Comparison of ENCODE assay signal across 1 cellular context in the genomic region with DNA sequence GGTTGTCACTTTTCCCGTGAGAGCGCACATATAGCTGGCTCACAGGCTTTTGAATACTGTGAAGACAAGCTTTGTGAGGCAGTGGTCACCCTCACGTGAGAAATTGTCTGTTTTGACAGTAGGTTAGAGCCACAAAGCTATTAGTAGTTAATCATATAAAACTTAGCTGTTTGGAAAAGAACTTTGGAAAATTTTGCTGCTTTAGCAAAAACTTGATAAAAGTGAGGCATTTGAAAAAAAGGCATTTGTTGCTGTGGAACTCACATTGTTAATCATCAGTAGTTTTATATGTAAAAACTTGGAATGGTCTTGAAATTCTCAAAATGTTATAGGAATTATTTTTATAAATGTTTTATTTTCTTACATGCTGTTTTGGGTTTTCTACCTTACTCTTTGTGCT.
A peak's percentile ranks its signal among the peaks of the same experiment; 100 is the strongest.
TF ChIP-seq lines count a peak whose summit lies in the region.

No MANE protein-coding gene starts in this region.

TF ChIP-seq in K562, 482 proteins besides CTCF, POLR2A, EP300 and RAD21:
- TF ChIP-seq CEBPG (CRISPR knock-in tag; IDR thresholded peaks at IDR 0.05) (no peak), CEBPG (tag; conservative IDR thresholded peaks at IDR 0.05 in 1 of 2, IDR thresholded peaks at IDR 0.05 in 1 of 2) (no peak), ERF (CRISPR knock-in tag; IDR thresholded peaks at IDR 0.05) (no peak), RBM22 (IDR thresholded peaks at IDR 0.05; ENCODE audit: low read depth, low read length, poor library complexity, severe bottlenecking) (no peak), POLR3A (IDR thresholded peaks at IDR 0.05; ENCODE audit: borderline replicate concordance, extremely low read depth, insufficient read depth, insufficient read length) (no peak), ESRRA (IDR thresholded peaks at IDR 0.05; ENCODE audit: borderline replicate concordance, low read depth) (no peak), NCOA6 (IDR thresholded peaks at IDR 0.05) (no peak), NR2C1 (IDR thresholded peaks at IDR 0.05) (no peak), NR2C1 (tag; IDR thresholded peaks at IDR 0.05) (no peak), MAFF (IDR thresholded peaks at IDR 0.05; ENCODE audit: low read length) (peak; percentile 47), ZNF316 (IDR thresholded peaks at IDR 0.05) (peak; percentile 45; the same call in 1 of the 2 replicates), HMG20B (CRISPR knock-in tag; IDR thresholded peaks at IDR 0.05) (no peak), ZNF232 (CRISPR knock-in tag; IDR thresholded peaks at IDR 0.05) (no peak), ZNF79 (CRISPR knock-in tag; IDR thresholded peaks at IDR 0.05; ENCODE audit: low read depth) (no peak), POU5F1 (IDR thresholded peaks at IDR 0.05; ENCODE audit: borderline replicate concordance, low read depth, low read length, partially characterized antibody) (no peak), C11orf30 (IDR thresholded peaks at IDR 0.05; ENCODE audit: low read depth) (peak; percentile 56; the same call in 1 of the 2 replicates), EGR1 (conservative IDR thresholded peaks at IDR 0.05) (no peak), ZNF408 (CRISPR knock-in tag; IDR thresholded peaks at IDR 0.05; ENCODE audit: low read depth) (no peak), PHTF2 (CRISPR knock-in tag; IDR thresholded peaks at IDR 0.05) (no peak), ZNF143 (CRISPR knock-in tag; IDR thresholded peaks at IDR 0.05) (no peak), ZNF324 (CRISPR knock-in tag; IDR thresholded peaks at IDR 0.05) (no peak)
- TF ChIP-seq, protein P1, sequence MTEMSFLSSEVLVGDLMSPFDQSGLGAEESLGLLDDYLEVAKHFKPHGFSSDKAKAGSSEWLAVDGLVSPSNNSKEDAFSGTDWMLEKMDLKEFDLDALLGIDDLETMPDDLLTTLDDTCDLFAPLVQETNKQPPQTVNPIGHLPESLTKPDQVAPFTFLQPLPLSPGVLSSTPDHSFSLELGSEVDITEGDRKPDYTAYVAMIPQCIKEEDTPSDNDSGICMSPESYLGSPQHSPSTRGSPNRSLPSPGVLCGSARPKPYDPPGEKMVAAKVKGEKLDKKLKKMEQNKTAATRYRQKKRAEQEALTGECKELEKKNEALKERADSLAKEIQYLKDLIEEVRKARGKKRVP (CRISPR knock-in tag; IDR thresholded peaks at IDR 0.05): no peak
- TF ChIP-seq, protein P2, sequence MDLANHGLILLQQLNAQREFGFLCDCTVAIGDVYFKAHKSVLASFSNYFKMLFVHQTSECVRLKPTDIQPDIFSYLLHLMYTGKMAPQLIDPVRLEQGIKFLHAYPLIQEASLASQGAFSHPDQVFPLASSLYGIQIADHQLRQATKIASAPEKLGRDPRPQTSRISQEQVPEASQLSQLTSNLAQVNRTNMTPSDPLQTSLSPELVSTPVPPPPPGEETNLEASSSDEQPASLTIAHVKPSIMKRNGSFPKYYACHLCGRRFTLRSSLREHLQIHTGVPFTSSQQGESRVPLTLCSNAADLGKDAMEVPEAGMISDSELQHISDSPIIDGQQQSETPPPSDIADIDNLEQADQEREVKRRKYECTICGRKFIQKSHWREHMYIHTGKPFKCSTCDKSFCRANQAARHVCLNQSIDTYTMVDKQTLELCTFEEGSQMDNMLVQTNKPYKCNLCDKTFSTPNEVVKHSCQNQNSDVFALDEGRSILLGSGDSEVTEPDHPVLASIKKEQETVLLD (IDR thresholded peaks at IDR 0.05): no peak
